ENCODE assay signal across 8 cellular contexts in genomic region chr19:41223431-41224234, GRCh38. TPM values are rescaled to one million over a fixed set of nuclear protein-coding genes. Genes with fewer than 3 reads are reported as not detected.
DNase-seq lines count a peak whose midpoint lies in the region; TF ChIP-seq lines count a peak whose summit lies in the region.

No MANE protein-coding gene starts in this region.

- peak overlapping the region; percentile 40 to 66 (median 52) for H3K4me3 Mint-ChIP-seq in nephron

- TF ChIP-seq CTCF in AG10803 (conservative IDR thresholded peaks at IDR 0.05; ENCODE audit: low read length) (no peak), nephron (IDR thresholded peaks at IDR 0.05; ENCODE audit: unreplicated experiment in 3 of 3) (no peak)

- DNase-seq in AG10803 (ENCODE audit: low read depth) (peak; percentile 83), M059J (ENCODE audit: low read depth) (peak; percentile 97), dermis blood vessel endothelial cell (peak; percentile 76), CD1c-positive myeloid dendritic cell (ENCODE audit: extremely low spot score) (no peak), NCI-H510A (lab: John Stamatoyannopoulos, UW) (no peak), NCI-H82 (lab: John Stamatoyannopoulos, UW) (no peak)
- no peak for DNase-seq in effector CD8-positive, alpha-beta T cell (lab: John Stamatoyannopoulos, UW)

- peaks cover 18% of the 10 kb centered on the region for H3K36me3 Mint-ChIP-seq in nephron (ENCODE audit: low read depth)

- peaks cover 9% of the 10 kb centered on the region for H3K27me3 Mint-ChIP-seq in nephron (ENCODE audit: low read depth)

- H3K4me1 Mint-ChIP-seq in nephron = peaks cover 53% of the 10 kb centered on the region

- peak overlapping the region; percentile 49 for H3K4me3 ChIP-seq in AG10803 (ENCODE audit: low read length)

- no peaks in the 10 kb centered on the region for H3K9me3 Mint-ChIP-seq in nephron

- H3K27ac Mint-ChIP-seq in nephron = peak overlapping the region; percentile 64 to 96 (median 92)

RNA-seq across cellular contexts. Expression of gene AXL, which starts 4.6 kb away (rescaled TPM):
- 237 and 362 TPM in 2 replicates for total RNA-seq in M059J (2014; rRNA removed; shearing (Covaris generic))
- total RNA-seq in dermis blood vessel endothelial cell = 11.2 and 90.9 TPM in 2 replicates

RNA-seq across cellular contexts. Expression of gene CYP2S1, which starts 30.6 kb away (rescaled TPM):
- 5.6 and 7.3 TPM in 2 replicates for total RNA-seq in M059J (2014; rRNA removed; shearing (Covaris generic))
- total RNA-seq in dermis blood vessel endothelial cell = 0.68 and 0.88 TPM in 2 replicates

RNA-seq across cellular contexts. Expression of gene HNRNPUL1, which starts 40.5 kb away (rescaled TPM):
- 94.9 and 143 TPM in 2 replicates for total RNA-seq in M059J (2014; rRNA removed; shearing (Covaris generic))
- 63.3 and 171 TPM in 2 replicates for total RNA-seq in dermis blood vessel endothelial cell

Comparison
In these comparisons a context has a peak if more than half of its experiments do, and no peak if none do; other contexts are left out.
1. DNase-seq: peak in AG10803 (single experiment), M059J (single experiment) and dermis blood vessel endothelial cell (single experiment); none in CD1c-positive myeloid dendritic cell (single experiment), NCI-H510A (single experiment), NCI-H82 (single experiment) and effector CD8-positive, alpha-beta T cell (single experiment).